9 cellular contexts compared by ENCODE assay signal in the genomic region with DNA sequence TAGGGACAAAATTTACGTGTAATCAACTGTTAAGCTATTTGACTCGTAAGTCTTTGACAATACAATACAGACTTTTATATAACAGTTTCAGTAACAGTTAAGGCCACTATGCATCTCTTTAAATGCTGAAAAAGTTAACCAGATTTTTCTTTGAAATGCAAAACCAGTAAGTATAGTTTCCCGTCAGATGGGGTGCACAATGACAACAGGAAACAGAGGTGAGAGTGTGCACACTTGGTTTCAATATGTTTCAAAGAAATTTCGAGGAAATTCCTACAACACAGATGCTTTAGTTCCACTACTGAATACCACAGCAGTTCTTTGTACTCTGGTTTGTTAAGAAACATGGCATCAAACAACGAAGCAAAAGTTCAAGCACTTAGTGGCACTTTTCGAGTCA.
A peak's percentile ranks its signal among the peaks of the same experiment; 100 is the strongest.
DNase-seq lines count a peak whose midpoint lies in the region; ATAC-seq and TF ChIP-seq lines count a peak whose summit lies in the region.
"Had no signal": no experiment of that assay in that cellular context is flagged by ENCODE, and none has a peak within 500 bp of the region (broad histone marks: within the 10 kb centered on the region; RNA-seq: fewer than 3 reads in every experiment).

No MANE protein-coding gene starts in this region.

- no peaks in the 10 kb centered on the region for H3K9me3 Mint-ChIP-seq in activated naive CD8-positive, alpha-beta T cell treated with anti-CD3 and anti-CD28 coated beads, Interleukin-2, amount 50 U/mL, for 24 hours

- peak overlapping the region in 1 of 2 experiments; percentile 40; a peak in 2 of 4 replicates for H3K4me3 ChIP-seq in DND-41 (ENCODE audit: low read depth in 1 of 2, low read length in 2 of 2)
- H3K4me3 ChIP-seq: SK-N-MC had no signal

- peak overlapping the region; percentile 95 for H3K27ac ChIP-seq in DND-41 (ENCODE audit: low read length)
- H3K27ac ChIP-seq: SK-N-MC had no signal

- H2AFZ ChIP-seq in DND-41 (ENCODE audit: low read depth, low read length), result peak overlapping the region; percentile 64

- no peak for TF ChIP-seq CTCF in DND-41 (IDR thresholded peaks at IDR 0.05; ENCODE audit: borderline replicate concordance, extremely low read depth, low read length, poor library complexity, severe bottlenecking)

- H3K9me3 ChIP-seq in DND-41 (ENCODE audit: insufficient read depth, low read length, severe bottlenecking), result no peaks in the 10 kb centered on the region

- intact Hi-C loops in head of caudate nucleus (cut with DNase I), result no loop called here

- peak overlapping the region; percentile 91 for H3K27ac Mint-ChIP-seq in activated naive CD8-positive, alpha-beta T cell treated with anti-CD3 and anti-CD28 coated beads, Interleukin-2, amount 50 U/mL, for 24 hours

- H3K4me3 Mint-ChIP-seq in activated naive CD8-positive, alpha-beta T cell treated with anti-CD3 and anti-CD28 coated beads, Interleukin-2, amount 50 U/mL, for 24 hours, result peak overlapping the region; percentile 67

- ATAC-seq in DND-41 (ENCODE audit: insufficient read depth, low read depth), result peak; percentile 96
- ATAC-seq in GM19463 (IDR thresholded peaks at IDR 0.05; ENCODE audit: unreplicated experiment), result peak; percentile 42
- peak; percentile 44 for ATAC-seq in HG03575 (IDR thresholded peaks at IDR 0.05; ENCODE audit: extremely low read depth, insufficient number of reproducible peaks, low FRiP score, unreplicated experiment)
- ATAC-seq in activated naive CD8-positive, alpha-beta T cell treated with anti-CD3 and anti-CD28 coated beads, Interleukin-2, amount 50 U/mL, for 24 hours, result peak; percentile 89
- no peak for ATAC-seq in HG02571 (IDR thresholded peaks at IDR 0.05; ENCODE audit: unreplicated experiment)

- H3K4me2 ChIP-seq in DND-41 (ENCODE audit: insufficient read depth, low read length), result peak overlapping the region; percentile 60

- no peaks in the 10 kb centered on the region for H3K79me2 ChIP-seq in DND-41 (ENCODE audit: insufficient read depth, low read length)

- H3K36me3 ChIP-seq in DND-41 (ENCODE audit: insufficient read depth, low read length), result no peaks in the 10 kb centered on the region

- peaks cover 84% of the 10 kb centered on the region for H3K4me1 Mint-ChIP-seq in activated naive CD8-positive, alpha-beta T cell treated with anti-CD3 and anti-CD28 coated beads, Interleukin-2, amount 50 U/mL, for 24 hours

- H4K20me1 ChIP-seq in DND-41 (ENCODE audit: insufficient read depth, low read length), result no peaks in the 10 kb centered on the region

- DNase-seq in DND-41 (peak; percentile 73), head of caudate nucleus (no peak), NCI-H510A treated with DMSO at 0.1 percent for 48 hours (lab: John Stamatoyannopoulos, UW) (no peak), NCI-H2029 treated with DMSO at 0.1 percent for 48 hours (lab: John Stamatoyannopoulos, UW) (no peak)
- DNase-seq in activated naive CD8-positive, alpha-beta T cell treated with anti-CD3 and anti-CD28 coated beads, Interleukin-2, amount 50 U/mL, for 24 hours, result no peak

- H3K27me3 Mint-ChIP-seq in activated naive CD8-positive, alpha-beta T cell treated with anti-CD3 and anti-CD28 coated beads, Interleukin-2, amount 50 U/mL, for 24 hours, result no peaks in the 10 kb centered on the region

- H3K36me3 Mint-ChIP-seq in activated naive CD8-positive, alpha-beta T cell treated with anti-CD3 and anti-CD28 coated beads, Interleukin-2, amount 50 U/mL, for 24 hours (ENCODE audit: low read depth), result peaks cover 11% of the 10 kb centered on the region

- no peaks in the 10 kb centered on the region for H3K27me3 ChIP-seq in DND-41 (ENCODE audit: insufficient read depth, low read length, poor library complexity)

- peaks cover 59% of the 10 kb centered on the region for H3K4me1 ChIP-seq in DND-41 (ENCODE audit: insufficient read depth, low read length)

- peak overlapping the region; percentile 57 for H3K9ac ChIP-seq in DND-41 (ENCODE audit: low read depth, low read length)
